1 cellular context compared by ENCODE assay signal in the genomic region with DNA sequence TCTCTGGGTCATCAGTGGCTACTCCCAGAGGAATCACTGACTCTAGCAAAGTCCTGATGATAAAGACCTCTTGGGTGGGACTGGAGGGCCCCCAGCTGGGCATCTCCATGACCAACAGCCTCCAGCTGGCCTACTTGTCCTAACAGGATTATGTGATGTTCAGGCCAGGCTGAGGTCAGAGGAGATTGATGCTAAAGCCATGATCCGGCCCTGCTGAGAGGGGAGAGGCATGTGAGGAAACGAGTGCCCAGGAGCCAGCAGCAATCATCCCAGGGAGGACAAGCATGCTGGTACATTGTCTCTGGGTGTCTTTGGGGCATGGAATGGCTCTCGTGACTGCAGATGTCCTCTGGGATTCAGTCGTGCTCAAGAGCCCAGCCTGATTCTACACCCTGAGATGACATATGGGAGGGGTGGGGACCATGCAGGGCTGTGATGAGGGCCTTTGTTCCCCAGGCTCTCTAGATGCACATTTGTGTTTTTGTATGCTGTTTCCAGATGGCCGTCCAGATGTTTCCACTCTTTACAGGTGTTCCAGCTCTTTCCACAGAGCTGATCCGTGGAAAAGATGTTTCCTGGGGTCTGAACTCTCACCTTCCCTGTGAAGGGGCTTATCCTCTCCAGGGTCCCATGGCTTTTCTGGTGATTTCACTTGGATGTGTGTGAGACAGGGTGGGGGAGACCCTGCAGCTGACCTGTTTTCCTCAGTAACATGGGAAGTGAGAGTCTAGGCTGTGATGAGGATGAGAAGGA.
TF ChIP-seq lines count a peak whose summit lies in the region.

No MANE protein-coding gene starts in this region.

TF ChIP-seq in HepG2, 621 proteins besides CTCF, POLR2A, EP300 and RAD21:
- TF ChIP-seq ZC3H13 (CRISPR knock-in tag; IDR thresholded peaks at IDR 0.05) = no peak
- 0 out of 2 replicates have a peak, but pooled peaks have one; percentile 22 for TF ChIP-seq STAG1 (CRISPR knock-in tag; IDR thresholded peaks at IDR 0.05)
